Comparison of ENCODE assay signal across 8 cellular contexts in the genomic region with DNA sequence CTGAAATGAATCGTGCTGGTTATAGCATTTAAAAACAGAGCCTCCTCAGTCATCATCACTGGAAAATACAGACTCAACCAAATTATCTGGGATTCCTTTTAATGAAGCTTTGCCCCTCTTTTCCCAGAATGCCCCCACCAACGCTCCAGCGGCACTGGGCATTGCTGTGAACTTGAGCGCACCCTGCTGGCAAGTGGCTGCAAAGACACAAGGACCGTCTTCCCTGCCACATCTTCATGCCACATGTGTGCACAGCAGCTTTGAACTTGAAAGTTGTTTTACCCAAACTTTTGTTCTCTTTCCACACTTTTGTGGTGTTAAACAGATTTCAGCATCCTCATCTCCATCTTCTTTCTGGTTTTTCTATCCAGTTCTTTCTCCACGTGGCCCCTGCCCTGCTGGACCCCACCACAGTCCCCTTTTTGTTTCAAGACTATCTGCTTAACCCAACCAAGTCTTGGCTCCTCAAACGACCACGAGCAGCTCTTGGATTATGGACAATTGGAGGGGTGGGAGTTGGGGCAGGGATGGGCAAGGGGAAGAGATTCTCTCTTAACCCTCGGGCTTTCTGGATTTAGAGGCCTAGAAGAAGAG. TPM values are rescaled to one million over a fixed set of nuclear protein-coding genes. Genes with fewer than 3 reads are reported as not detected.
A peak's percentile ranks its signal among the peaks of the same experiment; 100 is the strongest.
DNase-seq lines count a peak whose midpoint lies in the region; ATAC-seq and TF ChIP-seq lines count a peak whose summit lies in the region.

No MANE protein-coding gene starts in this region.

- H3K36me3 ChIP-seq in HCT116 (ENCODE audit: control insufficient read depth in 1 of 2, insufficient read depth in 2 of 2, low read length in 2 of 2) (no peaks in the 10 kb centered on the region), neural cell (ENCODE audit: insufficient read depth, low read length) (no peaks in the 10 kb centered on the region), vagina (no peaks in the 10 kb centered on the region)

- no peak for TF ChIP-seq EP300 in neural cell (conservative IDR thresholded peaks at IDR 0.05; ENCODE audit: poor library complexity, severe bottlenecking)

- H3K4me3 ChIP-seq in HCT116 (replicated peaks in 1 of 2; ENCODE audit: low read depth in 1 of 2, low read length in 2 of 2) (no peak overlapping the region), epithelial cell of proximal tubule (ENCODE audit: low read depth, low read length) (no peak overlapping the region), neural cell (ENCODE audit: low read length) (no peak overlapping the region), vagina (no peak overlapping the region)

- peak; percentile 71 for ATAC-seq in HCT116
- peak; percentile 67 for ATAC-seq in activated CD8-positive, alpha-beta T cell treated with anti-CD3 and anti-CD28 coated beads for 36 hours

- H3K4me3 Mint-ChIP-seq in activated CD8-positive, alpha-beta T cell treated with anti-CD3 and anti-CD28 coated beads for 36 hours = no peak overlapping the region

- no TSS peak for BruUV-seq in HCT116 (replicated peaks; lab: Mats Ljungman, UMichigan)

- no peaks in the 10 kb centered on the region for H3K9me3 ChIP-seq in HCT116 (ENCODE audit: control insufficient read depth in 1 of 2, insufficient read depth in 1 of 2, low read depth in 1 of 2, low read length in 2 of 2)
- H3K9me3 ChIP-seq in neural cell (ENCODE audit: low read length) = no peaks in the 10 kb centered on the region
- no peaks in the 10 kb centered on the region for H3K9me3 ChIP-seq in vagina

- H4K20me1 ChIP-seq in HCT116 (ENCODE audit: insufficient read depth) (no peaks in the 10 kb centered on the region), neural cell (ENCODE audit: insufficient read depth) (no peaks in the 10 kb centered on the region)

- H3K9ac ChIP-seq in HCT116 (ENCODE audit: low read length) = no peak overlapping the region
- H3K9ac ChIP-seq in neural cell (ENCODE audit: low read length) = no peak overlapping the region

- no peaks in the 10 kb centered on the region for H3F3A ChIP-seq in neural cell (ENCODE audit: insufficient read depth, low read length, poor library complexity, severe bottlenecking)

- DNase-seq in NCI-H510A treated with DMSO at 0.1 percent for 48 hours (lab: John Stamatoyannopoulos, UW) (peak; percentile 15), NCI-H510A (lab: John Stamatoyannopoulos, UW) (no peak), HCT116 (ENCODE audit: low read depth, low spot score) (peak; percentile 32), NCI-H2196 treated with DMSO at 0.1 percent for 48 hours (lab: John Stamatoyannopoulos, UW; ENCODE audit: unreplicated experiment) (peak; percentile 20), epithelial cell of proximal tubule (ENCODE audit: low read depth) (no peak), vagina (ENCODE audit: extremely low spot score in 2 of 2) (no peak)
- DNase-seq in activated CD8-positive, alpha-beta T cell treated with anti-CD3 and anti-CD28 coated beads for 36 hours = peak; percentile 58

- RAD21 ChIA-PET in HCT116 (lab: Charles Lee; ENCODE audit: low non-redundant PET in 1 of 2, low total read pairs in 2 of 2, uncharacterized antibody in 2 of 2, unreplicated experiment in 2 of 2) = no interaction called here

- CTCF ChIA-PET in HCT116 (lab: Charles Lee) = interaction anchor here (0.6 to 3.8 kb wide), 13 partner anchors 8 to 1541 kb away, joined by 3 to 32 read pairs (median 5); no protein-coding TSS in a partner anchor
- CTCF ChIA-PET in activated CD8-positive, alpha-beta T cell treated with anti-CD3 and anti-CD28 coated beads for 36 hours (lab: Charles Lee) = interaction anchor here (0.8 to 5.4 kb wide), 23 partner anchors 7 to 496 kb away, joined by 3 to 106 read pairs (median 6); a partner anchor contains a TSS

- H3K27ac Mint-ChIP-seq in activated CD8-positive, alpha-beta T cell treated with anti-CD3 and anti-CD28 coated beads for 36 hours = no peak overlapping the region

- intact Hi-C loops in HCT116 (cut with micrococcal nuclease) = loop anchor here (5.0 kb wide), 2 partner anchors 222 to 242 kb away; no protein-coding TSS in a partner anchor
- intact Hi-C loops in activated CD8-positive, alpha-beta T cell treated with anti-CD3 and anti-CD28 coated beads for 36 hours (cut with micrococcal nuclease) = no loop called here
- intact Hi-C loops in vagina (cut with DNase I) = no loop called here

- H3K27me3 ChIP-seq in HCT116 (ENCODE audit: insufficient read depth, low read length) = no peaks in the 10 kb centered on the region
- peaks cover under 1% of the 10 kb centered on the region for H3K27me3 ChIP-seq in neural cell (ENCODE audit: insufficient read depth, low read depth, low read length)
- no peaks in the 10 kb centered on the region for H3K27me3 ChIP-seq in vagina

- TF ChIP-seq CTCF in HCT116 (IDR thresholded peaks at IDR 0.05 in 2 of 3, conservative IDR thresholded peaks at IDR 0.05 in 1 of 3; ENCODE audit: borderline replicate concordance in 1 of 3, insufficient read depth in 1 of 3, low read depth in 2 of 3, low read length in 2 of 3) (peak; percentile 65 to 91 (median 90); a peak in 5 of 6 replicates), epithelial cell of proximal tubule (conservative IDR thresholded peaks at IDR 0.05; ENCODE audit: low read depth, low read length) (peak; percentile 82), neural cell (IDR thresholded peaks at IDR 0.05; ENCODE audit: poor library complexity, severe bottlenecking) (peak; percentile 79), vagina (IDR thresholded peaks at IDR 0.05) (peak; percentile 67 to 81 (median 70))
- peak; percentile 89 for TF ChIP-seq CTCF in activated CD8-positive, alpha-beta T cell treated with anti-CD3 and anti-CD28 coated beads for 36 hours (IDR thresholded peaks at IDR 0.05)

- H2AFZ ChIP-seq in HCT116 (ENCODE audit: low read depth, low read length, poor library complexity, severe bottlenecking) (peak overlapping the region; percentile 66), neural cell (ENCODE audit: low read depth, low read length) (no peak overlapping the region)

- no peaks in the 10 kb centered on the region for H3K79me2 ChIP-seq in HCT116 (ENCODE audit: insufficient read depth, low read length)
- H3K79me2 ChIP-seq in neural cell (replicated peaks; ENCODE audit: insufficient read depth, low read length) = no peaks in the 10 kb centered on the region

- H3K4me2 ChIP-seq in HCT116 (ENCODE audit: low read length) (peak overlapping the region; percentile 15; the same call in 1 of the 2 replicates), neural cell (ENCODE audit: low read length) (no peak overlapping the region)

- peaks cover 59% of the 10 kb centered on the region for H3K27me3 Mint-ChIP-seq in activated CD8-positive, alpha-beta T cell treated with anti-CD3 and anti-CD28 coated beads for 36 hours

- TF ChIP-seq POLR2A in HCT116 (IDR thresholded peaks at IDR 0.05; ENCODE audit: borderline replicate concordance, extremely low read depth, insufficient read depth, insufficient read length) (no peak), vagina (IDR thresholded peaks at IDR 0.05) (no peak)

- H3K9me2 ChIP-seq in HCT116 (ENCODE audit: insufficient read depth) = no peaks in the 10 kb centered on the region
- H3K9me2 ChIP-seq in neural cell (ENCODE audit: insufficient read depth, low read length) = no peaks in the 10 kb centered on the region

- TF ChIP-seq RAD21 in HCT116 (IDR thresholded peaks at IDR 0.05; ENCODE audit: low read depth) (peak; percentile 77), neural cell (conservative IDR thresholded peaks at IDR 0.05) (peak; percentile 80)

- H3K4me1 Mint-ChIP-seq in activated CD8-positive, alpha-beta T cell treated with anti-CD3 and anti-CD28 coated beads for 36 hours (ENCODE audit: low read depth) = no peaks in the 10 kb centered on the region

- H3K27ac ChIP-seq in HCT116 (ENCODE audit: low read depth, low read length) (no peak overlapping the region), neural cell (ENCODE audit: low read length) (no peak overlapping the region), vagina (no peak overlapping the region)

- POLR2A ChIA-PET in HCT116 (lab: Charles Lee) = no interaction called here
- POLR2A ChIA-PET in activated CD8-positive, alpha-beta T cell treated with anti-CD3 and anti-CD28 coated beads for 36 hours (lab: Charles Lee) = interaction anchor here (0.9 kb wide), 1 partner anchor 8 kb away, joined by 3 read pairs; no protein-coding TSS in a partner anchor

- H3K36me3 Mint-ChIP-seq in activated CD8-positive, alpha-beta T cell treated with anti-CD3 and anti-CD28 coated beads for 36 hours (ENCODE audit: low read depth) = no peaks in the 10 kb centered on the region

- H3K9me3 Mint-ChIP-seq in activated CD8-positive, alpha-beta T cell treated with anti-CD3 and anti-CD28 coated beads for 36 hours = no peaks in the 10 kb centered on the region

- H3K4me1 ChIP-seq in HCT116 (ENCODE audit: control insufficient read depth in 1 of 2, insufficient read depth in 2 of 2, low read length in 2 of 2) (peaks cover 10 to 18% of the 10 kb centered on the region in 2 experiments; a peak in 3 of 4 replicates), vagina (peaks cover 12% of the 10 kb centered on the region)

TF ChIP-seq in HCT116, 20 proteins besides CTCF, POLR2A, EP300 and RAD21:
- TF ChIP-seq EZH2phosphoT487 (IDR thresholded peaks at IDR 0.05; ENCODE audit: borderline replicate concordance) = no peak
- TF ChIP-seq JUND (IDR thresholded peaks at IDR 0.05) = no peak

TF ChIP-seq in neural cell, 6 proteins besides CTCF, POLR2A, EP300 and RAD21:
- peak; percentile 85 for TF ChIP-seq SMC3 (conservative IDR thresholded peaks at IDR 0.05; ENCODE audit: poor library complexity)
- TF ChIP-seq POLR2AphosphoS5 (IDR thresholded peaks at IDR 0.05) = no peak

RNA-seq across cellular contexts. Expression of a gene that starts 12.8 kb away (rescaled TPM):
- total RNA-seq in HCT116 (2021; ENCODE audit: unreplicated experiment) = not detected
- not detected in 2 replicates for polyA plus RNA-seq in HCT116 (2012)
- not detected for total RNA-seq in activated CD8-positive, alpha-beta T cell treated with anti-CD3 and anti-CD28 coated beads for 36 hours
- total RNA-seq in epithelial cell of proximal tubule = not detected in 2 replicates
- polyA plus RNA-seq in neural cell = 0.47 and 0.52 TPM in 2 replicates
- polyA minus RNA-seq in neural cell = 0.69 TPM in 1 of 2 replicates, not detected in the other
- total RNA-seq in vagina = not detected

Comparison
In these comparisons a context has a peak if more than half of its experiments do, and no peak if none do; other contexts are left out.
1. DNase-seq: peak in NCI-H510A treated with DMSO at 0.1 percent for 48 hours (single experiment), HCT116 (single experiment), NCI-H2196 treated with DMSO at 0.1 percent for 48 hours (single experiment) and activated CD8-positive, alpha-beta T cell treated with anti-CD3 and anti-CD28 coated beads for 36 hours (single experiment); none in NCI-H510A (single experiment), epithelial cell of proximal tubule (single experiment) and vagina (0 of 2).
2. Peak in every context shown above with its lines, with median percentiles within 50 percentile points of each other: CTCF ChIP-seq.